8 cellular contexts compared by ENCODE assay signal in the genomic region with DNA sequence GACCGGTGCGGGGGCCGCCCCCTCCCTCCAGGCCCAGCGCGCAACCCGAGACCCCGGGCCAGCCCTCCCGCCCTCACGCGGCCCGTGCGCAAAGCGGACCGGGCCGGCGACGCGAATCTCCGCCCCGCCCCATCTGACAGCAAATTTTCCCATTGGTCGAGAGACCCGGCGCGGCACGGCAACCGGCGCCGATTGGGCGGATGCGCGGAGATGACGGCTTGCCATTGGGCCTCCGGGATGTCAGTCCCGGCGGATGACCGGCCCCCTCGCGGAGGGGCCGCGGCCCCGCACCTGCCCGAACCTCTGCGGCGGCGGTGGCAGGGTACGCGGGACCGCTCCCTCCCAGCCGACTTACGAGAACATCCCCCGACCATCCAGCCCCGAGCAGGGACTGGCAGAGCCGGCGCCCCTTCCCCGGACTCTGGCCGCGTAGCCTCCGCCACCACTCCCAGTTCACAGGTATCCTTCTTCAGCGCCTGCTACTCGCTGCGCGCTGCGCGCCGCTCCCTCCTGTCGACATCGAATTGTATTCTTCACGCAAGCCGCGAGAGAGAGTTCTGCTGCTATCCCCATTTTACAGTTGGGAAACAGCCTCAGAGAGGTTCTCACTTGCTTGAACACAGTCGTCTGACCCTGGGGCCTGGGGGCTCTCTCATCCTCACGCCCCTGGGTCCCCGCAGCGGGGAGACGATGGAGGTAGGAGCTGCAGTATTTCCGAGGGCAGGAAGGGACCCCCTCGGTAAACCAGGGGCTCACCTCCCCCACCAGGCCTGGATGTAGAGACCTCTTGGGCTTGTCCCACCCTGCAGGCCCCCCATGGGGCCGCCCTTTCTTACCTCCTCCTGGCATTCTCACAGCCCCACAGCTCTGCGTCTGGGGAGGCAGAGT. TPM values are rescaled to one million over a fixed set of nuclear protein-coding genes. Genes with fewer than 3 reads are reported as not detected.
DNase-seq lines count a peak whose midpoint lies in the region; ATAC-seq lines count a peak whose summit lies in the region.

A gene with protein sequence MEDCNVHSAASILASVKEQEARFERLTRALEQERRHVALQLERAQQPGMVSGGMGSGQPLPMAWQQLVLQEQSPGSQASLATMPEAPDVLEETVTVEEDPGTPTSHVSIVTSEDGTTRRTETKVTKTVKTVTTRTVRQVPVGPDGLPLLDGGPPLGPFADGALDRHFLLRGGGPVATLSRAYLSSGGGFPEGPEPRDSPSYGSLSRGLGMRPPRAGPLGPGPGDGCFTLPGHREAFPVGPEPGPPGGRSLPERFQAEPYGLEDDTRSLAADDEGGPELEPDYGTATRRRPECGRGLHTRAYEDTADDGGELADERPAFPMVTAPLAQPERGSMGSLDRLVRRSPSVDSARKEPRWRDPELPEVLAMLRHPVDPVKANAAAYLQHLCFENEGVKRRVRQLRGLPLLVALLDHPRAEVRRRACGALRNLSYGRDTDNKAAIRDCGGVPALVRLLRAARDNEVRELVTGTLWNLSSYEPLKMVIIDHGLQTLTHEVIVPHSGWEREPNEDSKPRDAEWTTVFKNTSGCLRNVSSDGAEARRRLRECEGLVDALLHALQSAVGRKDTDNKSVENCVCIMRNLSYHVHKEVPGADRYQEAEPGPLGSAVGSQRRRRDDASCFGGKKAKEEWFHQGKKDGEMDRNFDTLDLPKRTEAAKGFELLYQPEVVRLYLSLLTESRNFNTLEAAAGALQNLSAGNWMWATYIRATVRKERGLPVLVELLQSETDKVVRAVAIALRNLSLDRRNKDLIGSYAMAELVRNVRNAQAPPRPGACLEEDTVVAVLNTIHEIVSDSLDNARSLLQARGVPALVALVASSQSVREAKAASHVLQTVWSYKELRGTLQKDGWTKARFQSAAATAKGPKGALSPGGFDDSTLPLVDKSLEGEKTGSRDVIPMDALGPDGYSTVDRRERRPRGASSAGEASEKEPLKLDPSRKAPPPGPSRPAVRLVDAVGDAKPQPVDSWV (minus strand): TSS at position 90 of the 888 bp plus-strand sequence. CDS start 26,029 bp downstream, outside the sequence.

- no peaks in the 10 kb centered on the region for H3K9me3 ChIP-seq in MG63

- H3K36me3 ChIP-seq in MG63: no peaks in the 10 kb centered on the region

- no peak within 1 kb of the TSS for H3K27ac ChIP-seq in substantia nigra (ENCODE audit: low read depth, low read length, poor library complexity, severe bottlenecking)

- H3K4me3 ChIP-seq in MG63: peak within 1 kb of the TSS; percentile 61

- peaks cover 7% of the 10 kb centered on the region for H3K27me3 ChIP-seq in MG63

- DNase-seq in DMS114 treated with DMSO at 0.1 percent for 48 hours (lab: John Stamatoyannopoulos, UW; ENCODE audit: unreplicated experiment) (peak; percentile 78), MG63 (peak; percentile 88), SK-N-DZ (ENCODE audit: low spot score) (peak; percentile 88), globus pallidus (ENCODE audit: low spot score) (peak; percentile 87), nucleus accumbens (lab: John Stamatoyannopoulos, UW) (peak in 55 of 56 donors; percentile 19 to 94 (median 87)), substantia nigra (lab: John Stamatoyannopoulos, UW) (peak; percentile 64 to 94 (median 84))
- peak; percentile 93 for DNase-seq in activated naive CD4-positive, alpha-beta T cell treated with anti-CD3 and anti-CD28 coated beads, Interleukin-2, amount 50 U/mL, for 16 hours

- ATAC-seq in GM21723 (IDR thresholded peaks at IDR 0.05; ENCODE audit: unreplicated experiment): peak; percentile 51

RNA-seq across cellular contexts. Expression of the gene that starts here (rescaled TPM):
- 2.2 and 3.8 TPM in 2 replicates for total RNA-seq in MG63 (2014; rRNA removed; shearing (Covaris generic); ENCODE audit: low replicate concordance)
- polyA plus RNA-seq in SK-N-DZ (2014; cell fraction: cytosol; rRNA removed): 77.9 and 81.0 TPM in 2 replicates
- polyA plus RNA-seq in SK-N-DZ (2014; cell fraction: nucleus; rRNA removed): 488 and 524 TPM in 2 replicates
